Comparison of ENCODE assay signal across 8 cellular contexts in genomic region chr1:40059292-40059959, GRCh38. TPM values are rescaled to one million over a fixed set of nuclear protein-coding genes. Genes with fewer than 3 reads are reported as not detected.
DNase-seq lines count a peak whose midpoint lies in the region; ATAC-seq and TF ChIP-seq lines count a peak whose summit lies in the region.

No MANE protein-coding gene starts in this region.

- H3K9me3 Mint-ChIP-seq in activated naive CD8-positive, alpha-beta T cell treated with anti-CD3 and anti-CD28 coated beads, Interleukin-2, amount 50 U/mL, for 24 hours: no peaks in the 10 kb centered on the region
- H3K9me3 Mint-ChIP-seq in type B pancreatic cell: no peaks in the 10 kb centered on the region

- H3K4me3 ChIP-seq in Loucy (ENCODE audit: low read length, poor library complexity, severe bottlenecking): peak overlapping the region; percentile 47

- H3K27me3 Mint-ChIP-seq in activated naive CD8-positive, alpha-beta T cell treated with anti-CD3 and anti-CD28 coated beads, Interleukin-2, amount 50 U/mL, for 24 hours: no peaks in the 10 kb centered on the region
- H3K27me3 Mint-ChIP-seq in type B pancreatic cell: no peaks in the 10 kb centered on the region

- H2AFZ ChIP-seq in Loucy (ENCODE audit: low read length): no peak overlapping the region

- H3K4me2 ChIP-seq in Loucy (ENCODE audit: low read depth, low read length, poor library complexity, severe bottlenecking): peak overlapping the region; percentile 71

- H3K36me3 Mint-ChIP-seq in activated naive CD8-positive, alpha-beta T cell treated with anti-CD3 and anti-CD28 coated beads, Interleukin-2, amount 50 U/mL, for 24 hours (ENCODE audit: low read depth): peaks cover 78% of the 10 kb centered on the region
- H3K36me3 Mint-ChIP-seq in type B pancreatic cell: peaks cover 23% of the 10 kb centered on the region

- peaks cover 34% of the 10 kb centered on the region for H3K4me1 ChIP-seq in Loucy (ENCODE audit: insufficient read depth, low read length, poor library complexity, severe bottlenecking)

- no peaks in the 10 kb centered on the region for H3K27me3 ChIP-seq in Loucy (ENCODE audit: insufficient read depth, low read length, poor library complexity, severe bottlenecking)

- H3K9me2 ChIP-seq in Loucy (replicated peaks; ENCODE audit: low read depth, low read length): no peaks in the 10 kb centered on the region

- TF ChIP-seq CTCF in Loucy (conservative IDR thresholded peaks at IDR 0.05; ENCODE audit: low read length) (peak; percentile 42), type B pancreatic cell (conservative IDR thresholded peaks at IDR 0.05) (no peak)

- H3K4me3 Mint-ChIP-seq in activated naive CD8-positive, alpha-beta T cell treated with anti-CD3 and anti-CD28 coated beads, Interleukin-2, amount 50 U/mL, for 24 hours: peak overlapping the region; percentile 66
- H3K4me3 Mint-ChIP-seq in type B pancreatic cell: no peak overlapping the region

- H3K4me1 Mint-ChIP-seq in activated naive CD8-positive, alpha-beta T cell treated with anti-CD3 and anti-CD28 coated beads, Interleukin-2, amount 50 U/mL, for 24 hours: peaks cover 90% of the 10 kb centered on the region
- peaks cover 9% of the 10 kb centered on the region for H3K4me1 Mint-ChIP-seq in type B pancreatic cell (ENCODE audit: unreplicated experiment)

- peak overlapping the region; percentile 92 for H3K27ac Mint-ChIP-seq in activated naive CD8-positive, alpha-beta T cell treated with anti-CD3 and anti-CD28 coated beads, Interleukin-2, amount 50 U/mL, for 24 hours
- peak overlapping the region; percentile 35 for H3K27ac Mint-ChIP-seq in type B pancreatic cell

- no peaks in the 10 kb centered on the region for H3K9me3 ChIP-seq in Loucy (ENCODE audit: insufficient read depth, low read depth, low read length)

- peak overlapping the region; percentile 17 for H3K9ac ChIP-seq in Loucy (ENCODE audit: low read depth, low read length, poor library complexity, severe bottlenecking)

- peaks cover 51% of the 10 kb centered on the region for H3K36me3 ChIP-seq in Loucy (ENCODE audit: insufficient read depth, low read length)

- H4K20me1 ChIP-seq in Loucy (ENCODE audit: insufficient read depth, low read length, poor library complexity, severe bottlenecking): peaks cover 52% of the 10 kb centered on the region

- no peak for DNase-seq in activated naive CD8-positive, alpha-beta T cell treated with anti-CD3 and anti-CD28 coated beads, Interleukin-2, amount 50 U/mL, for 24 hours
- peak; percentile 62 for DNase-seq in iPS-NIHi11 (ENCODE audit: low spot score)
- no peak for DNase-seq in type B pancreatic cell (ENCODE audit: extremely low spot score, unreplicated experiment)
- no peak for DNase-seq in nucleus accumbens (lab: John Stamatoyannopoulos, UW)
- DNase-seq in COLO829 (ENCODE audit: low spot score): no peak

- H3K79me2 ChIP-seq in Loucy (ENCODE audit: insufficient read depth, low read length): peaks cover 59% of the 10 kb centered on the region

- peaks cover 17% of the 10 kb centered on the region for H3F3A ChIP-seq in Loucy (ENCODE audit: low read depth)

- ATAC-seq in GM19043 (IDR thresholded peaks at IDR 0.05; ENCODE audit: low read depth, unreplicated experiment) (peak; percentile 58), GM19351 (IDR thresholded peaks at IDR 0.05; ENCODE audit: unreplicated experiment) (no peak)
- ATAC-seq in activated naive CD8-positive, alpha-beta T cell treated with anti-CD3 and anti-CD28 coated beads, Interleukin-2, amount 50 U/mL, for 24 hours: peak; percentile 72

RNA-seq across cellular contexts. Expression of gene CAP1, which starts 18.9 kb away (rescaled TPM):
- total RNA-seq in type B pancreatic cell (ENCODE audit: low replicate concordance): 210 and 274 TPM in 2 replicates

RNA-seq across cellular contexts. Expression of gene PPT1, which starts 37.6 kb away (rescaled TPM):
- total RNA-seq in type B pancreatic cell (ENCODE audit: low replicate concordance): 73.6 and 79.6 TPM in 2 replicates
